In genomic region chr4:109486007-109486406, GRCh38 we compare ENCODE assay signal across 1 cellular context.
TF ChIP-seq lines count a peak whose summit lies in the region.

No MANE protein-coding gene starts in this region.

TF ChIP-seq in K562, 482 proteins besides CTCF, POLR2A, EP300 and RAD21 (continued from another document):
- no peak for TF ChIP-seq ZNF277 (CRISPR knock-in tag; IDR thresholded peaks at IDR 0.05; ENCODE audit: borderline replicate concordance)
- no peak for TF ChIP-seq RBFOX2 (IDR thresholded peaks at IDR 0.05; ENCODE audit: low read depth, low read length)
- no peak for TF ChIP-seq PCBP1 (IDR thresholded peaks at IDR 0.05; ENCODE audit: low read depth, low read length, poor library complexity, severe bottlenecking)
- no peak for TF ChIP-seq HMBOX1 (IDR thresholded peaks at IDR 0.05)
- no peak for TF ChIP-seq PPARD (CRISPR knock-in tag; IDR thresholded peaks at IDR 0.05)
- no peak for TF ChIP-seq SPI1 (IDR thresholded peaks at IDR 0.05; ENCODE audit: borderline replicate concordance, low read depth, low read length)
- TF ChIP-seq ZNF318 (IDR thresholded peaks at IDR 0.05; ENCODE audit: borderline replicate concordance in 1 of 2, low read depth in 1 of 2): no peak
- TF ChIP-seq MEF2A (IDR thresholded peaks at IDR 0.05; ENCODE audit: control insufficient read depth, low read depth, low read length): no peak
- TF ChIP-seq CGGBP1 (CRISPR knock-in tag; IDR thresholded peaks at IDR 0.05): no peak
